ENCODE assay signal across 22 cellular contexts in genomic region chr1:183101081-183101480, GRCh38.
"Had no signal": no experiment of that assay in that cellular context is flagged by ENCODE, and none has a peak within 500 bp of the region (broad histone marks: within the 10 kb centered on the region; RNA-seq: fewer than 3 reads in every experiment).

No MANE protein-coding gene starts in this region.

- H3K9me3 ChIP-seq: esophagus squamous epithelium, spleen, thoracic aorta had no signal

- H3K4me3 Mint-ChIP-seq: activated B cell treated with CpG ODN at 0.5 μM for 24 hours; activated CD8-positive, alpha-beta T cell treated with anti-CD3 and anti-CD28 coated beads for 36 hours; activated T-cell treated with anti-CD3 and anti-CD28 coated beads, Interleukin-2, amount 50 U/mL, for 4 hours; activated T-helper 17 cell treated with anti-CD3 and anti-CD28 coated beads, Interleukin-2, amount 50 U/mL, for 72 hours; naive thymus-derived CD8-positive, alpha-beta T cell; T-helper 2 cell treated with Interferon-gamma antibody and Interleukin-4, amounts not matched to agents 5 μg/mL and 100 μg/mL, for 36 hours had no signal

- FAIRE-seq: colon, frontal cortex, islet of Langerhans had no signal

- H3K4me3 ChIP-seq: esophagus squamous epithelium, spleen, thoracic aorta had no signal

- H3K36me3 Mint-ChIP-seq: naive thymus-derived CD8-positive, alpha-beta T cell had no signal

- H3K9me3 Mint-ChIP-seq: activated B cell treated with CpG ODN at 0.5 μM for 24 hours; activated CD8-positive, alpha-beta T cell treated with anti-CD3 and anti-CD28 coated beads for 36 hours; activated T-cell treated with anti-CD3 and anti-CD28 coated beads, Interleukin-2, amount 50 U/mL, for 4 hours; activated T-helper 17 cell treated with anti-CD3 and anti-CD28 coated beads, Interleukin-2, amount 50 U/mL, for 72 hours; naive thymus-derived CD8-positive, alpha-beta T cell; T-helper 2 cell treated with Interferon-gamma antibody and Interleukin-4, amounts not matched to agents 5 μg/mL and 100 μg/mL, for 36 hours had no signal

- H3K27ac ChIP-seq: epithelial cell of prostate, spleen, thoracic aorta had no signal

- ATAC-seq: activated CD8-positive, alpha-beta T cell treated with anti-CD3 and anti-CD28 coated beads for 36 hours; activated T-cell treated with anti-CD3 and anti-CD28 coated beads, Interleukin-2, amount 50 U/mL, for 4 hours; activated T-helper 17 cell treated with anti-CD3 and anti-CD28 coated beads, Interleukin-2, amount 50 U/mL, for 72 hours; naive thymus-derived CD8-positive, alpha-beta T cell; stimulated activated naive CD8-positive, alpha-beta T cell treated with anti-CD3 and anti-CD28 coated beads, Interleukin-15, Interleukin-2, amounts not matched to agents 100 U/mL and 50 U/mL, for 24 hours had no signal

- H3K4me1 Mint-ChIP-seq: activated T-helper 17 cell treated with anti-CD3 and anti-CD28 coated beads, Interleukin-2, amount 50 U/mL, for 72 hours had no signal

- DNase-seq: activated B cell treated with CpG ODN at 0.5 μM for 24 hours; activated CD4-positive, alpha-beta T cell treated with anti-CD3 and anti-CD28 coated beads, Interleukin-2, amount 50 U/mL, for 1 hour; activated CD8-positive, alpha-beta T cell treated with anti-CD3 and anti-CD28 coated beads for 36 hours; activated gamma-delta T cell treated with Interleukin-2 at 50 U/mL for 16 hours; activated naive CD4-positive, alpha-beta T cell treated with anti-CD3 and anti-CD28 coated beads, Interleukin-2, amount 50 U/mL, for 16 hours; activated T-cell treated with anti-CD3 and anti-CD28 coated beads, Interleukin-2, amount 50 U/mL, for 4 hours; dermis blood vessel endothelial cell; effector CD4-positive, alpha-beta T cell; esophagus squamous epithelium; naive thymus-derived CD8-positive, alpha-beta T cell; right cardiac atrium; spleen; stimulated activated CD4-positive, alpha-beta T cell treated with anti-CD3 and anti-CD28 coated beads, Interleukin-2, amount 100 ng/mL, for 48 hours; stimulated activated naive CD8-positive, alpha-beta T cell treated with anti-CD3 and anti-CD28 coated beads, Interleukin-15, Interleukin-2, amounts not matched to agents 100 U/mL and 50 U/mL, for 24 hours; T-helper 1 cell had no signal

- H3K36me3 ChIP-seq: thoracic aorta had no signal

- H3K27me3 ChIP-seq: esophagus squamous epithelium, spleen had no signal

- H3K27ac Mint-ChIP-seq: activated B cell treated with CpG ODN at 0.5 μM for 24 hours; activated CD8-positive, alpha-beta T cell treated with anti-CD3 and anti-CD28 coated beads for 36 hours; activated T-helper 17 cell treated with anti-CD3 and anti-CD28 coated beads, Interleukin-2, amount 50 U/mL, for 72 hours; naive thymus-derived CD8-positive, alpha-beta T cell; T-helper 2 cell treated with Interferon-gamma antibody and Interleukin-4, amounts not matched to agents 5 μg/mL and 100 μg/mL, for 36 hours had no signal

- H3K27me3 Mint-ChIP-seq: activated B cell treated with CpG ODN at 0.5 μM for 24 hours; activated T-helper 17 cell treated with anti-CD3 and anti-CD28 coated beads, Interleukin-2, amount 50 U/mL, for 72 hours had no signal
